In genomic region chr12:5944053-5944452, GRCh38 we compare ENCODE assay signal across 14 cellular contexts. TPM values are rescaled to one million over a fixed set of nuclear protein-coding genes. Genes with fewer than 3 reads are reported as not detected.
DNase-seq lines count a peak whose midpoint lies in the region; TF ChIP-seq lines count a peak whose summit lies in the region.
"Had no signal": no experiment of that assay in that cellular context is flagged by ENCODE, and none has a peak within 500 bp of the region (broad histone marks: within the 10 kb centered on the region; RNA-seq: fewer than 3 reads in every experiment).

No MANE protein-coding gene starts in this region.

- no peaks in the 10 kb centered on the region for H3K9me3 ChIP-seq in Karpas-422 (ENCODE audit: low read length)
- no peaks in the 10 kb centered on the region for H3K9me3 ChIP-seq in esophagus muscularis mucosa

- no peaks in the 10 kb centered on the region for H4K20me1 ChIP-seq in Karpas-422 (ENCODE audit: insufficient read depth, low read depth, low read length)
- H4K20me1 ChIP-seq: BLaER1 had no signal

- intact Hi-C loops in esophagus muscularis mucosa (cut with DNase I), result no loop called here

- H3K27me3 ChIP-seq in Karpas-422 (ENCODE audit: low read length) (no peaks in the 10 kb centered on the region), esophagus muscularis mucosa (peaks cover 0 to 61% (median 17%) of the 10 kb centered on the region in 4 donors)
- H3K27me3 ChIP-seq: BLaER1 had no signal

- no peaks in the 10 kb centered on the region for H3K36me3 Mint-ChIP-seq in nephron progenitor cell (ENCODE audit: low read depth)

- no peak for TF ChIP-seq POLR2A in esophagus muscularis mucosa (IDR thresholded peaks at IDR 0.05; ENCODE audit: low read depth)

- H3K9ac ChIP-seq in Karpas-422 (ENCODE audit: low read length), result no peak overlapping the region
- H3K9ac ChIP-seq: BLaER1 had no signal

- H3K4me3 ChIP-seq in Karpas-422 (ENCODE audit: low read length) (no peak overlapping the region), esophagus muscularis mucosa (no peak overlapping the region)
- H3K4me3 ChIP-seq: BLaER1 had no signal

- peaks cover 85% of the 10 kb centered on the region for H3K27me3 Mint-ChIP-seq in nephron progenitor cell (ENCODE audit: low read depth, poor library complexity)

- TF ChIP-seq CTCF in esophagus muscularis mucosa (IDR thresholded peaks at IDR 0.05) (no peak), nephron progenitor cell (IDR thresholded peaks at IDR 0.05) (no peak)

- H3K27ac ChIP-seq in Karpas-422 (ENCODE audit: low read length) (no peak overlapping the region), esophagus muscularis mucosa (replicated peaks in 1 of 4) (no peak overlapping the region)
- H3K27ac ChIP-seq: BLaER1 had no signal

- no peaks in the 10 kb centered on the region for H3K9me2 ChIP-seq in Karpas-422 (replicated peaks; ENCODE audit: insufficient read depth, low read length)

- no peak for TF ChIP-seq EP300 in esophagus muscularis mucosa (IDR thresholded peaks at IDR 0.05)

- DNase-seq in Karpas-422, result peak; percentile 11
- DNase-seq in esophagus muscularis mucosa (ENCODE audit: extremely low spot score), result peak; percentile 68
- no peak for DNase-seq in nephron progenitor cell
- no peak for DNase-seq in activated gamma-delta T cell (lab: John Stamatoyannopoulos, UW)
- DNase-seq in glomerular visceral epithelial cell (ENCODE audit: extremely low spot score), result no peak
- no peak for DNase-seq in activated CD4-positive, alpha-beta T cell treated with anti-CD3 and anti-CD28 coated beads, Interleukin-2, amount 50 U/mL, for 4 hours
- no peak for DNase-seq in H4 (ENCODE audit: low spot score)
- DNase-seq: CD8-positive, alpha-beta memory T cell; NCI-H1436; NCI-H2081; NCI-H2227 treated with DMSO at 0.1 percent for 48 hours; OCI-M1; RPMI8226 had no signal

- no peak overlapping the region for H3K4me2 ChIP-seq in Karpas-422 (ENCODE audit: low read depth, low read length, poor library complexity, severe bottlenecking)
- H3K4me2 ChIP-seq: BLaER1 had no signal

- H3K79me2 ChIP-seq in Karpas-422 (ENCODE audit: low read length), result no peaks in the 10 kb centered on the region

- H3K36me3 ChIP-seq in Karpas-422 (ENCODE audit: insufficient read depth, low read length), result no peaks in the 10 kb centered on the region
- peaks cover 0 to 75% (median 6%) of the 10 kb centered on the region in 4 donors for H3K36me3 ChIP-seq in esophagus muscularis mucosa
- H3K36me3 ChIP-seq: BLaER1 had no signal

- peak overlapping the region; percentile 85 for H3K4me3 Mint-ChIP-seq in nephron progenitor cell
- H3K4me3 Mint-ChIP-seq: CD8-positive, alpha-beta memory T cell had no signal

- H2AFZ ChIP-seq in Karpas-422 (ENCODE audit: low read length), result no peak overlapping the region

- no peak overlapping the region for H3K27ac Mint-ChIP-seq in nephron progenitor cell

- no peaks in the 10 kb centered on the region for H3K4me1 ChIP-seq in Karpas-422 (ENCODE audit: low read length)
- peaks cover 5 to 15% (median 14%) of the 10 kb centered on the region in 4 donors for H3K4me1 ChIP-seq in esophagus muscularis mucosa

- H3K4me1 Mint-ChIP-seq in nephron progenitor cell, result peaks cover 22% of the 10 kb centered on the region

- 100% methylated on average over 5 of the region's 8 CpGs for WGBS in esophagus muscularis mucosa

- H3K9me3 Mint-ChIP-seq in nephron progenitor cell, result peaks cover 5% of the 10 kb centered on the region

RNA-seq across cellular contexts. Expression of gene ANO2, which starts 1.0 kb away (rescaled TPM):
- total RNA-seq in Karpas-422 (2014; rRNA removed; shearing (Covaris generic); ENCODE audit: low replicate concordance), result not detected in 2 replicates
- 10 to 100 TPM in 1 of 4 donors, 1 to 10 TPM in 3; 4.0 to 17.9 (median 5.1) TPM for total RNA-seq in esophagus muscularis mucosa
- 0.89 and 0.99 TPM in 2 replicates for total RNA-seq in H4 (2014; rRNA removed; shearing (Covaris generic))
- total RNA-seq: CD8-positive, alpha-beta memory T cell had no signal

Comparison
In these comparisons a context has a peak if more than half of its experiments do, and no peak if none do; other contexts are left out.
1. DNase-seq: peak in Karpas-422 (single experiment) and esophagus muscularis mucosa (single experiment); none in nephron progenitor cell (single experiment), activated gamma-delta T cell (single experiment), glomerular visceral epithelial cell (single experiment), activated CD4-positive, alpha-beta T cell treated with anti-CD3 and anti-CD28 coated beads, Interleukin-2, amount 50 U/mL, for 4 hours (0 of 2) and H4 (single experiment).